In the genomic region with DNA sequence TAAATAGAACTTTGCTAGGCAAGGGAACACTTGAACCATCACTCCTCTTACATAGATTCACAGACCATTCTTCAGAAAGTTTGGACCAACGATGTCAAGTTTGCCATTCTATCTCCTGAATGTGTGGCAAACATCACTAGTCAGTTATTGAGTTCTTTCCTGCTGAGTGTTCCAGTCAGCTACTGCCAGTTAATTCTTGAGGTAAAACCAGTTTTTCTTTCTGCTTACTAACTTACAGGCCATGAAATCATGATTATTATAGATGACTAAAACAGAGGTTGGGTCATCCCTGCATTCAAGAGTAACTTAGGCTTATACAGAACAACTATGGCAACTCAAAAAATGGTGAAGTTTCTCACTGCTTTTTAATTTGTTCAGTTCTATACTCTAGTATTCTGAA, we compare ENCODE assay signal across 21 cellular contexts.
DNase-seq lines count a peak whose midpoint lies in the region; ATAC-seq and TF ChIP-seq lines count a peak whose summit lies in the region.
"Had no signal": no experiment of that assay in that cellular context is flagged by ENCODE, and none has a peak within 500 bp of the region (broad histone marks: within the 10 kb centered on the region; RNA-seq: fewer than 3 reads in every experiment).

No MANE protein-coding gene starts in this region.

- TF ChIP-seq POLR2A in sigmoid colon (IDR thresholded peaks at IDR 0.05) = no peak

- no peaks in the 10 kb centered on the region for H3K4me1 ChIP-seq in CD8-positive, alpha-beta T cell (ENCODE audit: insufficient read depth, low read length)
- H3K4me1 ChIP-seq in sigmoid colon = no peaks in the 10 kb centered on the region
- H3K4me1 ChIP-seq: gastroesophageal sphincter had no signal

- H3K27me3 Mint-ChIP-seq in CD8-positive, alpha-beta T cell (ENCODE audit: low read depth) = no peaks in the 10 kb centered on the region
- H3K27me3 Mint-ChIP-seq: activated CD8-positive, alpha-beta T cell treated with anti-CD3 and anti-CD28 coated beads for 36 hours; activated naive CD4-positive, alpha-beta T cell treated with anti-CD3 and anti-CD28 coated beads, Interleukin-2, amount 50 U/mL, for 24 hours had no signal

- no peak for TF ChIP-seq CTCF in CD8-positive, alpha-beta T cell (IDR thresholded peaks at IDR 0.05)
- no peak for TF ChIP-seq CTCF in sigmoid colon (IDR thresholded peaks at IDR 0.05)

- CTCF ChIA-PET in CD8-positive, alpha-beta T cell (lab: Charles Lee) = interaction anchor here (0.6 kb wide), 1 partner anchor 20 kb away, joined by 3 read pairs; no protein-coding TSS in a partner anchor

- peaks cover 66% of the 10 kb centered on the region for H3K36me3 Mint-ChIP-seq in CD8-positive, alpha-beta T cell

- WGBS in sigmoid colon, 2 donors = 90 to 100% methylated on average over 1 of the region's 1 CpG

- no peak for DNase-seq in CD8-positive, alpha-beta T cell
- peak; percentile 6 for DNase-seq in NCI-H226
- DNase-seq in skeletal muscle cell (ENCODE audit: low read depth) = peak; percentile 23
- no peak for DNase-seq in HT-29 (ENCODE audit: low spot score)
- no peak for DNase-seq in sigmoid colon
- DNase-seq: activated CD8-positive, alpha-beta T cell treated with anti-CD3 and anti-CD28 coated beads for 36 hours; activated T-cell treated with anti-CD3 and anti-CD28 coated beads, Interleukin-2, amount 50 U/mL, for 48 hours; left ventricle myocardium superior; NCI-H146; NCI-H2227 treated with DMSO at 0.1 percent for 48 hours; nucleus accumbens; substantia nigra had no signal

- no peaks in the 10 kb centered on the region for H3K9me3 ChIP-seq in CD8-positive, alpha-beta T cell (ENCODE audit: low read length)
- no peaks in the 10 kb centered on the region for H3K9me3 ChIP-seq in sigmoid colon
- H3K9me3 ChIP-seq: gastroesophageal sphincter had no signal

- H3K9me3 Mint-ChIP-seq in CD8-positive, alpha-beta T cell = no peaks in the 10 kb centered on the region
- H3K9me3 Mint-ChIP-seq: activated CD8-positive, alpha-beta T cell treated with anti-CD3 and anti-CD28 coated beads for 36 hours; activated naive CD4-positive, alpha-beta T cell treated with anti-CD3 and anti-CD28 coated beads, Interleukin-2, amount 50 U/mL, for 24 hours had no signal

- no peak overlapping the region for H3K27ac ChIP-seq in CD8-positive, alpha-beta T cell (ENCODE audit: low read depth, low read length)
- H3K27ac ChIP-seq in sigmoid colon = no peak overlapping the region
- H3K27ac ChIP-seq: C4-2B, gastroesophageal sphincter, VCaP had no signal

- no peak overlapping the region for H3K4me3 ChIP-seq in CD8-positive, alpha-beta T cell (ENCODE audit: low read depth, low read length)
- H3K4me3 ChIP-seq in skeletal muscle cell (ENCODE audit: low read depth, low read length) = no peak overlapping the region
- no peak overlapping the region for H3K4me3 ChIP-seq in sigmoid colon
- H3K4me3 ChIP-seq: gastroesophageal sphincter had no signal

- intact Hi-C loops in CD8-positive, alpha-beta T cell (cut with DNase I, micrococcal nuclease) = no loop called here
- intact Hi-C loops in sigmoid colon (cut with DNase I) = no loop called here

- H3K4me3 Mint-ChIP-seq in CD8-positive, alpha-beta T cell = no peak overlapping the region
- H3K4me3 Mint-ChIP-seq: activated CD8-positive, alpha-beta T cell treated with anti-CD3 and anti-CD28 coated beads for 36 hours; activated naive CD4-positive, alpha-beta T cell treated with anti-CD3 and anti-CD28 coated beads, Interleukin-2, amount 50 U/mL, for 24 hours had no signal

- no peak for TF ChIP-seq EP300 in sigmoid colon (IDR thresholded peaks at IDR 0.05)

- no peaks in the 10 kb centered on the region for H3K4me1 Mint-ChIP-seq in CD8-positive, alpha-beta T cell (ENCODE audit: low read depth)
- H3K4me1 Mint-ChIP-seq: activated naive CD4-positive, alpha-beta T cell treated with anti-CD3 and anti-CD28 coated beads, Interleukin-2, amount 50 U/mL, for 24 hours had no signal

- H3K36me3 ChIP-seq in CD8-positive, alpha-beta T cell (ENCODE audit: insufficient read depth, low read length) = no peaks in the 10 kb centered on the region
- H3K36me3 ChIP-seq in sigmoid colon = peaks cover 0 to 66% (median 2%) of the 10 kb centered on the region in 4 donors

- POLR2A ChIA-PET in CD8-positive, alpha-beta T cell (lab: Charles Lee) = no interaction called here

- H3K27me3 ChIP-seq in CD8-positive, alpha-beta T cell (ENCODE audit: insufficient read depth, low read length) = no peaks in the 10 kb centered on the region
- no peaks in the 10 kb centered on the region for H3K27me3 ChIP-seq in sigmoid colon
- H3K27me3 ChIP-seq: gastroesophageal sphincter had no signal

- ATAC-seq in CD8-positive, alpha-beta T cell = no peak
- peak; percentile 89 for ATAC-seq in esophagus mucosa
- ATAC-seq in GM19463 (IDR thresholded peaks at IDR 0.05; ENCODE audit: unreplicated experiment) = no peak
- ATAC-seq in HG03457 (IDR thresholded peaks at IDR 0.05; ENCODE audit: unreplicated experiment) = no peak
- ATAC-seq: activated CD8-positive, alpha-beta T cell treated with anti-CD3 and anti-CD28 coated beads for 36 hours; gastroesophageal sphincter; HCT116; left ventricle myocardium superior; sciatic nerve had no signal

- H3K27ac Mint-ChIP-seq in CD8-positive, alpha-beta T cell = peak overlapping the region; percentile 11
- H3K27ac Mint-ChIP-seq: activated naive CD4-positive, alpha-beta T cell treated with anti-CD3 and anti-CD28 coated beads, Interleukin-2, amount 50 U/mL, for 24 hours had no signal

Comparison
In these comparisons a context has a peak if more than half of its experiments do, and no peak if none do; other contexts are left out.
1. DNase-seq: peak in NCI-H226 (single experiment) and skeletal muscle cell (single experiment); none in CD8-positive, alpha-beta T cell (0 of 7), HT-29 (single experiment) and sigmoid colon (single experiment).